Comparison of ENCODE assay signal across 22 cellular contexts in genomic region chr12:40557980-40558379, GRCh38.
DNase-seq lines count a peak whose midpoint lies in the region; ATAC-seq, FAIRE-seq and TF ChIP-seq lines count a peak whose summit lies in the region.
"Had no signal": no experiment of that assay in that cellular context is flagged by ENCODE, and none has a peak within 500 bp of the region (broad histone marks: within the 10 kb centered on the region; RNA-seq: fewer than 3 reads in every experiment).

No MANE protein-coding gene starts in this region.

- H3K27ac Mint-ChIP-seq in T-helper 17 cell: no peak overlapping the region
- H3K27ac Mint-ChIP-seq: B cell; CD4-positive, CD25-positive, alpha-beta regulatory T cell; CD8-positive, alpha-beta T cell had no signal

- no peaks in the 10 kb centered on the region for H3K36me3 ChIP-seq in K562 (ENCODE audit: control insufficient read depth, insufficient read depth, low read length)
- H3K36me3 ChIP-seq: BLaER1 had no signal

- H3K4me3 Mint-ChIP-seq in T-helper 17 cell: no peak overlapping the region
- H3K4me3 Mint-ChIP-seq: B cell; CD4-positive, CD25-positive, alpha-beta regulatory T cell; CD8-positive, alpha-beta T cell had no signal

- in situ Hi-C loops in K562 (cut with MboI): no loop called here

- no peaks in the 10 kb centered on the region for H3K27me3 Mint-ChIP-seq in T-helper 17 cell
- H3K27me3 Mint-ChIP-seq: CD4-positive, CD25-positive, alpha-beta regulatory T cell had no signal

- TF ChIP-seq RAD21 in A549 (conservative IDR thresholded peaks at IDR 0.05 in 1 of 2, IDR thresholded peaks at IDR 0.05 in 1 of 2) (no peak), K562 (CRISPR knock-in tag; conservative IDR thresholded peaks at IDR 0.05 in 1 of 2, IDR thresholded peaks at IDR 0.05 in 1 of 2) (no peak)

- H4K20me1 ChIP-seq in K562 (replicated peaks; ENCODE audit: control insufficient read depth, insufficient read depth, low read length): no peaks in the 10 kb centered on the region
- H4K20me1 ChIP-seq: BLaER1 had no signal

- POLR2A ChIA-PET in A549 (lab: Yijun Ruan, JAX) (no interaction called here), K562 (lab: Yijun Ruan, JAX) (no interaction called here)

- TF ChIP-seq POLR2A in A549 (IDR thresholded peaks at IDR 0.05; ENCODE audit: low read length) (no peak), K562 (conservative IDR thresholded peaks at IDR 0.05) (no peak)

- no peaks in the 10 kb centered on the region for H3K4me1 Mint-ChIP-seq in T-helper 17 cell
- H3K4me1 Mint-ChIP-seq: B cell; CD4-positive, CD25-positive, alpha-beta regulatory T cell had no signal

- WGBS in A549 (ENCODE audit: missing lambda C conversion rate): 52% methylated on average over 2 of the region's 2 CpGs
- 6% methylated on average over 2 of the region's 2 CpGs for WGBS in K562 (ENCODE audit: insufficient coverage, low coverage, missing lambda C conversion rate)

- H3K27ac ChIP-seq in A549 (no peak overlapping the region), K562 (ENCODE audit: extremely low read depth, low read depth, low read length) (no peak overlapping the region)
- H3K27ac ChIP-seq: BLaER1, C4-2B, GM23248 had no signal

- H2AFZ ChIP-seq in K562 (ENCODE audit: low read depth, low read length): no peak overlapping the region
- H2AFZ ChIP-seq: GM23248 had no signal

- no peak overlapping the region for H3K4me3 ChIP-seq in A549
- no peak overlapping the region for H3K4me3 ChIP-seq in K562
- H3K4me3 ChIP-seq: BLaER1, GM12878, GM23248 had no signal

- no peak overlapping the region for H3K4me2 ChIP-seq in A549
- no peak overlapping the region for H3K4me2 ChIP-seq in K562 (ENCODE audit: insufficient read depth, low read length)
- H3K4me2 ChIP-seq: BLaER1 had no signal

- TF ChIP-seq EP300 in A549 (IDR thresholded peaks at IDR 0.05) (no peak), K562 (IDR thresholded peaks at IDR 0.05; ENCODE audit: low read length) (no peak)

- no peaks in the 10 kb centered on the region for H3K79me2 ChIP-seq in K562 (ENCODE audit: control insufficient read depth, insufficient read depth, low read length)

- H3K9ac ChIP-seq in K562 (ENCODE audit: insufficient read depth in 1 of 2, low read depth in 2 of 2, low read length in 2 of 2): no peak overlapping the region
- H3K9ac ChIP-seq: BLaER1, GM23248 had no signal

- no peaks in the 10 kb centered on the region for H3K36me3 Mint-ChIP-seq in T-helper 17 cell (ENCODE audit: low read depth)
- H3K36me3 Mint-ChIP-seq: CD4-positive, CD25-positive, alpha-beta regulatory T cell; CD8-positive, alpha-beta T cell had no signal

- no peaks in the 10 kb centered on the region for H3K4me1 ChIP-seq in A549
- H3K4me1 ChIP-seq in K562 (replicated peaks in 1 of 2; ENCODE audit: control insufficient read depth in 2 of 2, insufficient read depth in 2 of 2, low read length in 2 of 2): no peaks in the 10 kb centered on the region
- H3K4me1 ChIP-seq: BLaER1, Caco-2 had no signal

- CTCF ChIA-PET in A549 (lab: Yijun Ruan, JAX): no interaction called here
- CTCF ChIA-PET in K562 (lab: Yijun Ruan, JAX; ENCODE audit: low intra/inter-chr PET ratio): no interaction called here

- no peak for FAIRE-seq in A549 (lab: Jason Lieb, UNC)
- FAIRE-seq in D721Med (lab: Jason Lieb, UNC): peak; percentile 29
- FAIRE-seq in K562 (lab: Jason Lieb, UNC): no peak
- FAIRE-seq: GM12878, GM19239, H1 had no signal

- BruUV-seq in K562 (replicated peaks; lab: Mats Ljungman, UMichigan): no TSS peak

- no peak for ATAC-seq in A549
- ATAC-seq in K562: no peak
- no peak for ATAC-seq in T-helper 17 cell
- ATAC-seq: CD8-positive, alpha-beta T cell; GM12878 had no signal

- H3K27me3 ChIP-seq in K562 (ENCODE audit: control insufficient read depth in 2 of 2, insufficient read depth in 2 of 2, low read length in 2 of 2): no peaks in the 10 kb centered on the region
- H3K27me3 ChIP-seq: BLaER1 had no signal

- no peaks in the 10 kb centered on the region for H3K9me1 ChIP-seq in K562 (ENCODE audit: control insufficient read depth, insufficient read depth, low read length)

- no peaks in the 10 kb centered on the region for H3K9me3 ChIP-seq in A549
- H3K9me3 ChIP-seq in K562 (replicated peaks; ENCODE audit: control insufficient read depth, insufficient read depth, low read depth, low read length): 0 out of 2 replicates have a peak, but pooled peaks cover 2% of the 10 kb centered on the region
- H3K9me3 ChIP-seq in T-helper 17 cell (ENCODE audit: control insufficient read depth, low read length, poor library complexity, severe bottlenecking): no peaks in the 10 kb centered on the region
- H3K9me3 ChIP-seq: BLaER1, Caco-2 had no signal

- intact Hi-C loops in K562 (cut with micrococcal nuclease): no loop called here

- no peak for TF ChIP-seq CTCF in A549 (IDR thresholded peaks at IDR 0.05)
- TF ChIP-seq CTCF in D721Med (IDR thresholded peaks at IDR 0.05; ENCODE audit: insufficient read depth, missing control alignments): no peak
- no peak for TF ChIP-seq CTCF in K562 (IDR thresholded peaks at IDR 0.05 in 2 of 3, conservative IDR thresholded peaks at IDR 0.05 in 1 of 3; ENCODE audit: insufficient read depth in 2 of 3, low read depth in 1 of 3, low read length in 3 of 3)

- DNase-seq in A549 (ENCODE audit: low read depth in 1 of 2, low spot score in 1 of 2) (no peak), D721Med (ENCODE audit: insufficient read length, low spot score) (no peak), K562 (ENCODE audit: extremely low read depth in 1 of 4, low spot score in 3 of 4) (no peak), T-helper 17 cell (no peak), NCI-H524 treated with DMSO at 0.1 percent for 48 hours (lab: John Stamatoyannopoulos, UW) (no peak)
- no peak for DNase-seq in activated CD8-positive, alpha-beta memory T cell treated with anti-CD3 and anti-CD28 coated beads, Interleukin-2, amount 50 U/mL, for 4 hours
- DNase-seq: Caco-2; CD4-positive, CD25-positive, alpha-beta regulatory T cell; CD8-positive, alpha-beta T cell; DMS 273 treated with DMSO at 0.1 percent for 48 hours; DMS79; EL; GDM1; GM23248; H7; HCEC 1CT had no signal

TF ChIP-seq in A549, 52 proteins besides CTCF, POLR2A, EP300 and RAD21:
- TF ChIP-seq MAZ (IDR thresholded peaks at IDR 0.05; ENCODE audit: borderline replicate concordance, low read depth, low read length) (no peak), ZC3H11A (IDR thresholded peaks at IDR 0.05) (no peak), MAFK (IDR thresholded peaks at IDR 0.05; ENCODE audit: partially characterized antibody) (peak; percentile 54)
- TF ChIP-seq, protein P1, sequence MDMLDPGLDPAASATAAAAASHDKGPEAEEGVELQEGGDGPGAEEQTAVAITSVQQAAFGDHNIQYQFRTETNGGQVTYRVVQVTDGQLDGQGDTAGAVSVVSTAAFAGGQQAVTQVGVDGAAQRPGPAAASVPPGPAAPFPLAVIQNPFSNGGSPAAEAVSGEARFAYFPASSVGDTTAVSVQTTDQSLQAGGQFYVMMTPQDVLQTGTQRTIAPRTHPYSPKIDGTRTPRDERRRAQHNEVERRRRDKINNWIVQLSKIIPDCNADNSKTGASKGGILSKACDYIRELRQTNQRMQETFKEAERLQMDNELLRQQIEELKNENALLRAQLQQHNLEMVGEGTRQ (IDR thresholded peaks at IDR 0.05): no peak

TF ChIP-seq in K562, 482 proteins besides CTCF, POLR2A, EP300 and RAD21:
- TF ChIP-seq, protein P2, sequence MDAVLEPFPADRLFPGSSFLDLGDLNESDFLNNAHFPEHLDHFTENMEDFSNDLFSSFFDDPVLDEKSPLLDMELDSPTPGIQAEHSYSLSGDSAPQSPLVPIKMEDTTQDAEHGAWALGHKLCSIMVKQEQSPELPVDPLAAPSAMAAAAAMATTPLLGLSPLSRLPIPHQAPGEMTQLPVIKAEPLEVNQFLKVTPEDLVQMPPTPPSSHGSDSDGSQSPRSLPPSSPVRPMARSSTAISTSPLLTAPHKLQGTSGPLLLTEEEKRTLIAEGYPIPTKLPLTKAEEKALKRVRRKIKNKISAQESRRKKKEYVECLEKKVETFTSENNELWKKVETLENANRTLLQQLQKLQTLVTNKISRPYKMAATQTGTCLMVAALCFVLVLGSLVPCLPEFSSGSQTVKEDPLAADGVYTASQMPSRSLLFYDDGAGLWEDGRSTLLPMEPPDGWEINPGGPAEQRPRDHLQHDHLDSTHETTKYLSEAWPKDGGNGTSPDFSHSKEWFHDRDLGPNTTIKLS (IDR thresholded peaks at IDR 0.05; ENCODE audit: borderline replicate concordance, low read depth): no peak
- TF ChIP-seq ZNF316 (IDR thresholded peaks at IDR 0.05): peak; percentile 3; the same call in 1 of the 2 replicates

Comparison
In these comparisons a context has a peak if more than half of its experiments do, and no peak if none do; other contexts are left out.
1. Of the 35 proteins assayed by ChIP-seq in both K562 and A549: peak only in K562: none; only in A549: MAFK; in both: none; in neither: 34.